1 cellular context compared by ENCODE assay signal in genomic region chr7:1913290-1914282, GRCh38.
TF ChIP-seq lines count a peak whose summit lies in the region.

No MANE protein-coding gene starts in this region.

TF ChIP-seq in H1, 55 proteins besides CTCF, POLR2A, EP300 and RAD21:
- TF ChIP-seq ATF2 (IDR thresholded peaks at IDR 0.05; ENCODE audit: low read length), result no peak
- TF ChIP-seq CTBP2 (IDR thresholded peaks at IDR 0.05; ENCODE audit: borderline replicate concordance, insufficient read depth, insufficient read length, low read length), result no peak
- no peak for TF ChIP-seq ATF3 (IDR thresholded peaks at IDR 0.05; ENCODE audit: insufficient read depth, low read depth, low read length)
- TF ChIP-seq CBX5 (IDR thresholded peaks at IDR 0.05; ENCODE audit: low read depth, low read length), result no peak
- TF ChIP-seq HDAC6 (IDR thresholded peaks at IDR 0.05; ENCODE audit: low read depth, low read length), result no peak
- TF ChIP-seq KDM5A (IDR thresholded peaks at IDR 0.05; ENCODE audit: low read length), result no peak
- no peak for TF ChIP-seq SIRT6 (IDR thresholded peaks at IDR 0.05; ENCODE audit: low read length)
- no peak for TF ChIP-seq NANOG (IDR thresholded peaks at IDR 0.05; ENCODE audit: insufficient read depth, low read depth, low read length, poor library complexity, severe bottlenecking)
- TF ChIP-seq POLR2AphosphoS5 (IDR thresholded peaks at IDR 0.05; ENCODE audit: low read depth, low read length), result no peak
- TF ChIP-seq BACH1 (IDR thresholded peaks at IDR 0.05; ENCODE audit: low read length), result no peak
- TF ChIP-seq CBX8 (IDR thresholded peaks at IDR 0.05; ENCODE audit: borderline replicate concordance, low read depth, low read length), result no peak
- no peak for TF ChIP-seq TEAD4 (IDR thresholded peaks at IDR 0.05; ENCODE audit: low read depth, low read length)
- TF ChIP-seq TCF12 (IDR thresholded peaks at IDR 0.05; ENCODE audit: low read depth, low read length), result no peak
- TF ChIP-seq CHD2 (IDR thresholded peaks at IDR 0.05; ENCODE audit: low read length), result no peak
- TF ChIP-seq POU5F1 (IDR thresholded peaks at IDR 0.05; ENCODE audit: low read depth, low read length), result no peak
- no peak for TF ChIP-seq JUN (IDR thresholded peaks at IDR 0.05; ENCODE audit: low read depth, low read length)
- no peak for TF ChIP-seq MAFK (IDR thresholded peaks at IDR 0.05; ENCODE audit: low read depth, low read length)
- TF ChIP-seq ZNF274 (IDR thresholded peaks at IDR 0.05; ENCODE audit: borderline replicate concordance, extremely low read depth, low read length), result no peak
